Comparison of ENCODE assay signal across 1 cellular context in genomic region chr16:2857451-2858244, GRCh38.
TF ChIP-seq lines count a peak whose summit lies in the region.

A gene with protein sequence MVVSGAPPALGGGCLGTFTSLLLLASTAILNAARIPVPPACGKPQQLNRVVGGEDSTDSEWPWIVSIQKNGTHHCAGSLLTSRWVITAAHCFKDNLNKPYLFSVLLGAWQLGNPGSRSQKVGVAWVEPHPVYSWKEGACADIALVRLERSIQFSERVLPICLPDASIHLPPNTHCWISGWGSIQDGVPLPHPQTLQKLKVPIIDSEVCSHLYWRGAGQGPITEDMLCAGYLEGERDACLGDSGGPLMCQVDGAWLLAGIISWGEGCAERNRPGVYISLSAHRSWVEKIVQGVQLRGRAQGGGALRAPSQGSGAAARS (minus strand): TSS chr16:2858170. CDS start chr16:2858104, 66 bp downstream.

TF ChIP-seq in HepG2, 621 proteins besides CTCF, POLR2A, EP300 and RAD21:
- no peak for TF ChIP-seq SRY (CRISPR knock-in tag; IDR thresholded peaks at IDR 0.05)
- TF ChIP-seq PHB2 (IDR thresholded peaks at IDR 0.05; ENCODE audit: partially characterized antibody), result no peak
- no peak for TF ChIP-seq ZFAT (CRISPR knock-in tag; conservative IDR thresholded peaks at IDR 0.05)
- TF ChIP-seq ZNF207 (IDR thresholded peaks at IDR 0.05; ENCODE audit: borderline replicate concordance), result no peak
- peak; percentile 51; the same call in 1 of the 2 replicates for TF ChIP-seq ZNF777 (CRISPR knock-in tag; IDR thresholded peaks at IDR 0.05)
- TF ChIP-seq, protein P1, sequence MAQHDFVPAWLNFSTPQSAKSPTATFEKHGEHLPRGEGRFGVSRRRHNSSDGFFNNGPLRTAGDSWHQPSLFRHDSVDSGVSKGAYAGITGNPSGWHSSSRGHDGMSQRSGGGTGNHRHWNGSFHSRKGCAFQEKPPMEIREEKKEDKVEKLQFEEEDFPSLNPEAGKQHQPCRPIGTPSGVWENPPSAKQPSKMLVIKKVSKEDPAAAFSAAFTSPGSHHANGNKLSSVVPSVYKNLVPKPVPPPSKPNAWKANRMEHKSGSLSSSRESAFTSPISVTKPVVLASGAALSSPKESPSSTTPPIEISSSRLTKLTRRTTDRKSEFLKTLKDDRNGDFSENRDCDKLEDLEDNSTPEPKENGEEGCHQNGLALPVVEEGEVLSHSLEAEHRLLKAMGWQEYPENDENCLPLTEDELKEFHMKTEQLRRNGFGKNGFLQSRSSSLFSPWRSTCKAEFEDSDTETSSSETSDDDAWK (CRISPR knock-in tag; IDR thresholded peaks at IDR 0.05), result no peak
- TF ChIP-seq ZIK1 (CRISPR knock-in tag; IDR thresholded peaks at IDR 0.05; ENCODE audit: borderline replicate concordance, low read depth), result no peak
- no peak for TF ChIP-seq NPAS2 (CRISPR knock-in tag; IDR thresholded peaks at IDR 0.05; ENCODE audit: borderline replicate concordance)
- no peak for TF ChIP-seq HNRNPH1 (optimal IDR thresholded peaks at IDR 0.05; ENCODE audit: low read depth, low read length)
- peak; percentile 57; the same call in 1 of the 2 replicates for TF ChIP-seq ZNF263 (CRISPR knock-in tag; IDR thresholded peaks at IDR 0.05)
- TF ChIP-seq ZNF687 (CRISPR knock-in tag; IDR thresholded peaks at IDR 0.05), result 0 out of 2 replicates have a peak, but pooled peaks have one; percentile 13
- TF ChIP-seq, protein P2, sequence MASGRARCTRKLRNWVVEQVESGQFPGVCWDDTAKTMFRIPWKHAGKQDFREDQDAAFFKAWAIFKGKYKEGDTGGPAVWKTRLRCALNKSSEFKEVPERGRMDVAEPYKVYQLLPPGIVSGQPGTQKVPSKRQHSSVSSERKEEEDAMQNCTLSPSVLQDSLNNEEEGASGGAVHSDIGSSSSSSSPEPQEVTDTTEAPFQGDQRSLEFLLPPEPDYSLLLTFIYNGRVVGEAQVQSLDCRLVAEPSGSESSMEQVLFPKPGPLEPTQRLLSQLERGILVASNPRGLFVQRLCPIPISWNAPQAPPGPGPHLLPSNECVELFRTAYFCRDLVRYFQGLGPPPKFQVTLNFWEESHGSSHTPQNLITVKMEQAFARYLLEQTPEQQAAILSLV (CRISPR knock-in tag; IDR thresholded peaks at IDR 0.05; ENCODE audit: borderline replicate concordance), result no peak
- TF ChIP-seq ISL2 (CRISPR knock-in tag; IDR thresholded peaks at IDR 0.05), result no peak
- no peak for TF ChIP-seq KLF12 (CRISPR knock-in tag; IDR thresholded peaks at IDR 0.05; ENCODE audit: borderline replicate concordance)
